19 cellular contexts compared by ENCODE assay signal in the genomic region with DNA sequence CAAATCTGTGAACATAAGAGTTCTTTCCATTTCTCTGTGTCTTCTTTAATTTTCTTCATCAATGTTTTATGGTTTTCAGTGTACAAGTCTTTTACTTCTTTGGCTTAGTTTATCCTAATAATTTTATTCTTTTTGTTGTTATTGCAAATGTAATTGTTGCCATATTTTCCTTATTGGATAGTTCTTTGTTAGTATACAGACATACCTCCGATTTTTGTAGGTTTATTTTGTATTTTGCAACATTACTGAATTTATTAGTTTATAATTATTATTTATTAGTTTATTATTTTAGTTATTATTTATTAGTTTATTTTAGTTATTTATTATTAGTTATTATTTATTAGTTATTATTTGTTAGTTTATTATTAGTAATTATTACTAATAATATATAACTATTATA. TPM values are rescaled to one million over a fixed set of nuclear protein-coding genes. Genes with fewer than 3 reads are reported as not detected.
DNase-seq lines count a peak whose midpoint lies in the region; ATAC-seq, FAIRE-seq and TF ChIP-seq lines count a peak whose summit lies in the region.
"Had no signal": no experiment of that assay in that cellular context is flagged by ENCODE, and none has a peak within 500 bp of the region (broad histone marks: within the 10 kb centered on the region; RNA-seq: fewer than 3 reads in every experiment).

No MANE protein-coding gene starts in this region.

- H3K36me3 Mint-ChIP-seq in WTC11, result peaks cover 9% of the 10 kb centered on the region; the same call in 1 of the 2 replicates
- H3K36me3 Mint-ChIP-seq: CD8-positive, alpha-beta T cell; IgD-negative memory B cell had no signal

- ATAC-seq in WTC11 (no peak), HG02970 (IDR thresholded peaks at IDR 0.05; ENCODE audit: low FRiP score, unreplicated experiment) (no peak)
- ATAC-seq: CD8-positive, alpha-beta T cell; GM23338 had no signal

- H3K9me3 Mint-ChIP-seq in WTC11, result peaks cover 39% of the 10 kb centered on the region
- H3K9me3 Mint-ChIP-seq: HFFc6 had no signal

- CTCF ChIA-PET in WTC11 (lab: Charles Lee), result no interaction called here

- TF ChIP-seq CTCF in WTC11 (IDR thresholded peaks at IDR 0.05), result no peak

- H3K27me3 Mint-ChIP-seq in WTC11 (ENCODE audit: low read depth), result peaks cover 38% of the 10 kb centered on the region

- DNase-seq in WTC11 (ENCODE audit: low spot score) (no peak), frontal cortex (ENCODE audit: low spot score in 2 of 2) (no peak), HuH-7.5 (ENCODE audit: low spot score) (no peak), activated gamma-delta T cell (lab: John Stamatoyannopoulos, UW) (no peak), NCI-H510A (lab: John Stamatoyannopoulos, UW) (no peak)
- DNase-seq: 8988T; Calu3; CD8-positive, alpha-beta T cell; DMS53; GDM1; HCEC 1CT; HFFc6 had no signal

- FAIRE-seq in G401.6 (lab: Jason Lieb, UNC) (peak; percentile 99), frontal cortex (lab: Jason Lieb, UNC) (peak; percentile 98)
- FAIRE-seq: H54, HTR-8/SVneo had no signal

- peaks cover 4% of the 10 kb centered on the region for H3K4me1 Mint-ChIP-seq in WTC11
- H3K4me1 Mint-ChIP-seq: B cell, GM23338 had no signal

- no peak overlapping the region for H3K27ac Mint-ChIP-seq in WTC11
- H3K27ac Mint-ChIP-seq: B cell; CD8-positive, alpha-beta T cell; GM23338; HFFc6; IgD-negative memory B cell had no signal

- POLR2A ChIA-PET in WTC11 (lab: Charles Lee), result no interaction called here

- H3K4me3 Mint-ChIP-seq in WTC11, result no peak overlapping the region
- H3K4me3 Mint-ChIP-seq: B cell; CD8-positive, alpha-beta T cell; GM23338; HFFc6; IgD-negative memory B cell had no signal

TF ChIP-seq in WTC11, 78 proteins besides CTCF, POLR2A, EP300 and RAD21:
- TF ChIP-seq CREM (CRISPR knock-in tag; IDR thresholded peaks at IDR 0.05) (no peak), HMGA2 (CRISPR knock-in tag; IDR thresholded peaks at IDR 0.05) (peak; percentile 78)
TF ChIP-seq in WTC11: peak in this region for 1.

RNA-seq across cellular contexts. Expression of a gene that starts 43.4 kb away (rescaled TPM):
- total RNA-seq in WTC11 (2021) (14.3 to 18.1 TPM (median 16.0 TPM) in 3 replicates), frontal cortex (20.4 TPM)
